Comparison of ENCODE assay signal across 1 cellular context in the genomic region with DNA sequence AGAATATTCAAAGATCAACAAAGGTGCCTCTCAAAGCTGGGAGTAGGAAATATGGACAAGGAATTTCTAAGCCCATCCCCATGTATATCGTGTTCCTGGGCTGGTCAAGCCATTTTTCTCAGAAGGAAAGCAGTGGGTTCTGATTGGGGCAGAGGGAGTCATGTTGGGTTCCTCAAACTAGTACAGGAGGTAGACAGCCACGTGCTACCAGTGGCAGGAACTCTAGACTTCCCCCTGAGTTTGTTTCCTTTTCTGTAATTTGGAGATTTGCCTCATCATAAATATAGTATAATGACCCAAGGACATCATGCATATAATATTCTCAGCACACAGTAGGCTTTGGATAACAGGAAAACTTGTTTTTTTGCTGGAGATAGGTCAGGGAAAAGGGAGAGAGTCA.
TF ChIP-seq lines count a peak whose summit lies in the region.

No MANE protein-coding gene starts in this region.

TF ChIP-seq in WTC11, 78 proteins besides CTCF, POLR2A, EP300 and RAD21 (continued from another document):
- TF ChIP-seq, protein P1, sequence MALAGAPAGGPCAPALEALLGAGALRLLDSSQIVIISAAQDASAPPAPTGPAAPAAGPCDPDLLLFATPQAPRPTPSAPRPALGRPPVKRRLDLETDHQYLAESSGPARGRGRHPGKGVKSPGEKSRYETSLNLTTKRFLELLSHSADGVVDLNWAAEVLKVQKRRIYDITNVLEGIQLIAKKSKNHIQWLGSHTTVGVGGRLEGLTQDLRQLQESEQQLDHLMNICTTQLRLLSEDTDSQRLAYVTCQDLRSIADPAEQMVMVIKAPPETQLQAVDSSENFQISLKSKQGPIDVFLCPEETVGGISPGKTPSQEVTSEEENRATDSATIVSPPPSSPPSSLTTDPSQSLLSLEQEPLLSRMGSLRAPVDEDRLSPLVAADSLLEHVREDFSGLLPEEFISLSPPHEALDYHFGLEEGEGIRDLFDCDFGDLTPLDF (CRISPR knock-in tag; IDR thresholded peaks at IDR 0.05): no peak
- TF ChIP-seq SOX15 (CRISPR knock-in tag; IDR thresholded peaks at IDR 0.05): no peak
- no peak for TF ChIP-seq FOXK1 (CRISPR knock-in tag; IDR thresholded peaks at IDR 0.05)
- TF ChIP-seq CREB1 (CRISPR knock-in tag; IDR thresholded peaks at IDR 0.05): no peak
TF ChIP-seq in WTC11: peak in this region for 0.
